ENCODE assay signal across 10 cellular contexts in genomic region chr3:133943639-133944131, GRCh38. TPM values are rescaled to one million over a fixed set of nuclear protein-coding genes. Genes with fewer than 3 reads are reported as not detected.
DNase-seq lines count a peak whose midpoint lies in the region; ATAC-seq and TF ChIP-seq lines count a peak whose summit lies in the region.
"Had no signal": no experiment of that assay in that cellular context is flagged by ENCODE, and none has a peak within 500 bp of the region (broad histone marks: within the 10 kb centered on the region; RNA-seq: fewer than 3 reads in every experiment).

No MANE protein-coding gene starts in this region.

- H3K27ac Mint-ChIP-seq in natural killer cell treated with Interleukin-12 subunit alpha and Interleukin-12 subunit beta and Interleukin-15 and Interleukin-18, amount 100 ng/mL, for 72 hours = no peak overlapping the region
- no peak overlapping the region for H3K27ac Mint-ChIP-seq in natural killer cell

- peak overlapping the region; percentile 21 for H3K4me2 ChIP-seq in Loucy (ENCODE audit: low read depth, low read length, poor library complexity, severe bottlenecking)

- no peaks in the 10 kb centered on the region for H4K20me1 ChIP-seq in Loucy (ENCODE audit: insufficient read depth, low read length, poor library complexity, severe bottlenecking)

- no peaks in the 10 kb centered on the region for H3K36me3 Mint-ChIP-seq in natural killer cell treated with Interleukin-12 subunit alpha and Interleukin-12 subunit beta and Interleukin-15 and Interleukin-18, amount 100 ng/mL, for 72 hours
- no peaks in the 10 kb centered on the region for H3K36me3 Mint-ChIP-seq in natural killer cell

- intact Hi-C loops in body of pancreas (cut with DNase I) (no loop called here), lower lobe of right lung (cut with DNase I) (no loop called here), natural killer cell (cut with micrococcal nuclease) (no loop called here)

- no peak overlapping the region for H3K4me3 Mint-ChIP-seq in natural killer cell treated with Interleukin-12 subunit alpha and Interleukin-12 subunit beta and Interleukin-15 and Interleukin-18, amount 100 ng/mL, for 72 hours
- no peak overlapping the region for H3K4me3 Mint-ChIP-seq in natural killer cell

- WGBS in body of pancreas, 2 donors = 41 to 43% methylated on average over 5 of the region's 5 CpGs

- H3K4me3 ChIP-seq in AG09309 (ENCODE audit: control insufficient read depth, low read depth, low read length) (no peak overlapping the region), Loucy (ENCODE audit: low read length, poor library complexity, severe bottlenecking) (no peak overlapping the region), body of pancreas (no peak overlapping the region), lower lobe of right lung (no peak overlapping the region)
- H3K4me3 ChIP-seq: skin epidermis had no signal

- peaks cover 11 to 12% of the 10 kb centered on the region in 2 donors for H3K27me3 Mint-ChIP-seq in natural killer cell treated with Interleukin-12 subunit alpha and Interleukin-12 subunit beta and Interleukin-15 and Interleukin-18, amount 100 ng/mL, for 72 hours
- H3K27me3 Mint-ChIP-seq in natural killer cell (ENCODE audit: low read depth in 2 of 2) = peaks cover 13% of the 10 kb centered on the region in 2 donors

- no peaks in the 10 kb centered on the region for H3K79me2 ChIP-seq in Loucy (ENCODE audit: insufficient read depth, low read length)

- ATAC-seq in body of pancreas (peak; percentile 58), lower lobe of right lung (peak; percentile 46 to 47), HG02973 (IDR thresholded peaks at IDR 0.05; ENCODE audit: unreplicated experiment) (no peak), natural killer cell (no peak)
- no peak for ATAC-seq in natural killer cell treated with Interleukin-12 subunit alpha and Interleukin-12 subunit beta and Interleukin-15 and Interleukin-18, amount 100 ng/mL, for 72 hours

- peaks cover 6% of the 10 kb centered on the region in 2 donors for H3K4me1 Mint-ChIP-seq in natural killer cell treated with Interleukin-12 subunit alpha and Interleukin-12 subunit beta and Interleukin-15 and Interleukin-18, amount 100 ng/mL, for 72 hours (ENCODE audit: low read depth in 2 of 2)
- H3K4me1 Mint-ChIP-seq in natural killer cell = peaks cover 7% of the 10 kb centered on the region in 2 donors

- no peak for TF ChIP-seq CTCF in AG09309 (IDR thresholded peaks at IDR 0.05; ENCODE audit: control insufficient read depth, insufficient read depth, low read depth, low read length, missing control alignments)
- no peak for TF ChIP-seq CTCF in Loucy (conservative IDR thresholded peaks at IDR 0.05; ENCODE audit: low read length)
- no peak for TF ChIP-seq CTCF in body of pancreas (IDR thresholded peaks at IDR 0.05)
- TF ChIP-seq CTCF in lower lobe of right lung (IDR thresholded peaks at IDR 0.05) = no peak
- no peak for TF ChIP-seq CTCF in GM10266 (IDR thresholded peaks at IDR 0.05; ENCODE audit: control insufficient read depth, insufficient read depth, low read depth, missing control alignments)
- no peak for TF ChIP-seq CTCF in natural killer cell (IDR thresholded peaks at IDR 0.05)

- DNase-seq in AG09309 (ENCODE audit: low read depth) (peak; percentile 83), body of pancreas (peak in 3 of 4 donors; percentile 35 to 67 (median 43)), lower lobe of right lung (no peak), GM10266 (ENCODE audit: extremely low spot score) (no peak), natural killer cell (no peak)
- DNase-seq in natural killer cell treated with Interleukin-12 subunit alpha and Interleukin-12 subunit beta and Interleukin-15 and Interleukin-18, amount 100 ng/mL, for 72 hours (ENCODE audit: low spot score) = no peak
- DNase-seq: DMS53 had no signal

- no peaks in the 10 kb centered on the region for H3F3A ChIP-seq in Loucy (ENCODE audit: low read depth)

- no peaks in the 10 kb centered on the region for H3K9me3 Mint-ChIP-seq in natural killer cell treated with Interleukin-12 subunit alpha and Interleukin-12 subunit beta and Interleukin-15 and Interleukin-18, amount 100 ng/mL, for 72 hours
- H3K9me3 Mint-ChIP-seq in natural killer cell = no peaks in the 10 kb centered on the region

- no peak for TF ChIP-seq POLR2A in body of pancreas (IDR thresholded peaks at IDR 0.05)

- peak overlapping the region; percentile 14 for H3K9ac ChIP-seq in Loucy (ENCODE audit: low read depth, low read length, poor library complexity, severe bottlenecking)

- H3K9me3 ChIP-seq in Loucy (ENCODE audit: insufficient read depth, low read depth, low read length) (no peaks in the 10 kb centered on the region), body of pancreas (no peaks in the 10 kb centered on the region), lower lobe of right lung (no peaks in the 10 kb centered on the region)

- H3K36me3 ChIP-seq in Loucy (ENCODE audit: insufficient read depth, low read length) = no peaks in the 10 kb centered on the region
- H3K36me3 ChIP-seq in body of pancreas (replicated peaks in 1 of 2; ENCODE audit: insufficient read depth in 1 of 2, low read depth in 2 of 2) = no peaks in the 10 kb centered on the region
- peaks cover 17% of the 10 kb centered on the region for H3K36me3 ChIP-seq in lower lobe of right lung

- peaks cover 61% of the 10 kb centered on the region for H3K4me1 ChIP-seq in Loucy (ENCODE audit: insufficient read depth, low read length, poor library complexity, severe bottlenecking)
- H3K4me1 ChIP-seq in body of pancreas = peaks cover 18% of the 10 kb centered on the region
- H3K4me1 ChIP-seq in lower lobe of right lung = peaks cover 65% of the 10 kb centered on the region

- H3K9me2 ChIP-seq in Loucy (replicated peaks; ENCODE audit: low read depth, low read length) = no peaks in the 10 kb centered on the region

- peak overlapping the region in 3 of 4 donors; percentile 22 to 41 (median 34) for H3K27ac ChIP-seq in body of pancreas
- peak overlapping the region; percentile 84 for H3K27ac ChIP-seq in lower lobe of right lung

- no peak overlapping the region for H2AFZ ChIP-seq in Loucy (ENCODE audit: low read length)

- H3K27me3 ChIP-seq in Loucy (ENCODE audit: insufficient read depth, low read length, poor library complexity, severe bottlenecking) = no peaks in the 10 kb centered on the region
- no peaks in the 10 kb centered on the region for H3K27me3 ChIP-seq in body of pancreas
- no peaks in the 10 kb centered on the region for H3K27me3 ChIP-seq in lower lobe of right lung (ENCODE audit: low read depth)

RNA-seq across cellular contexts. Expression of gene RAB6B, which starts 48.0 kb away (rescaled TPM):
- total RNA-seq in body of pancreas (1 to 10 TPM; 2.6 to 3.0 TPM), lower lobe of right lung (5.5 TPM), natural killer cell (1 to 10 TPM; 1.4 to 2.7 (median 1.6) TPM)
- total RNA-seq in natural killer cell treated with Interleukin-12 subunit alpha and Interleukin-12 subunit beta and Interleukin-15 and Interleukin-18, amount 100 ng/mL, for 72 hours = under 1 TPM; 0.21 to 0.81 TPM

Comparison
In these comparisons a context has a peak if more than half of its experiments do, and no peak if none do; other contexts are left out.
1. DNase-seq: peak in AG09309 (single experiment) and body of pancreas (3 of 4); none in lower lobe of right lung (single experiment), GM10266 (single experiment), natural killer cell treated with Interleukin-12 subunit alpha and Interleukin-12 subunit beta and Interleukin-15 and Interleukin-18, amount 100 ng/mL, for 72 hours (single experiment) and natural killer cell (single experiment).
2. ATAC-seq: peak in body of pancreas (single experiment) and lower lobe of right lung (2 of 2); none in HG02973 (single experiment), natural killer cell treated with Interleukin-12 subunit alpha and Interleukin-12 subunit beta and Interleukin-15 and Interleukin-18, amount 100 ng/mL, for 72 hours (0 of 2) and natural killer cell (0 of 3).